In genomic region chr4:186898367-186898766, GRCh38 we compare ENCODE assay signal across 3 cellular contexts.
"Had no signal": no experiment of that assay in that cellular context is flagged by ENCODE, and none has a peak within 500 bp of the region (broad histone marks: within the 10 kb centered on the region; RNA-seq: fewer than 3 reads in every experiment).

No MANE protein-coding gene starts in this region.

- DNase-seq: GDM1, GF-D8 had no signal

- H3K4me3 ChIP-seq: GM12878 had no signal
